In genomic region chr9:16659096-16659495, GRCh38 we compare ENCODE assay signal across 17 cellular contexts.
"Had no signal": no experiment of that assay in that cellular context is flagged by ENCODE, and none has a peak within 500 bp of the region (broad histone marks: within the 10 kb centered on the region; RNA-seq: fewer than 3 reads in every experiment).

No MANE protein-coding gene starts in this region.

- DNase-seq: dermis blood vessel endothelial cell; dorsolateral prefrontal cortex; effector CD4-positive, alpha-beta T cell; effector memory CD4-positive, alpha-beta T cell; foreskin keratinocyte; heart left ventricle; hypothalamus; immature natural killer cell; islet precursor cell; kidney; kidney glomerular epithelial cell; left colon; left ventricle myocardium inferior; mammary epithelial cell; mesendoderm; midbrain; naive thymus-derived CD4-positive, alpha-beta T cell had no signal
